In the genomic region with DNA sequence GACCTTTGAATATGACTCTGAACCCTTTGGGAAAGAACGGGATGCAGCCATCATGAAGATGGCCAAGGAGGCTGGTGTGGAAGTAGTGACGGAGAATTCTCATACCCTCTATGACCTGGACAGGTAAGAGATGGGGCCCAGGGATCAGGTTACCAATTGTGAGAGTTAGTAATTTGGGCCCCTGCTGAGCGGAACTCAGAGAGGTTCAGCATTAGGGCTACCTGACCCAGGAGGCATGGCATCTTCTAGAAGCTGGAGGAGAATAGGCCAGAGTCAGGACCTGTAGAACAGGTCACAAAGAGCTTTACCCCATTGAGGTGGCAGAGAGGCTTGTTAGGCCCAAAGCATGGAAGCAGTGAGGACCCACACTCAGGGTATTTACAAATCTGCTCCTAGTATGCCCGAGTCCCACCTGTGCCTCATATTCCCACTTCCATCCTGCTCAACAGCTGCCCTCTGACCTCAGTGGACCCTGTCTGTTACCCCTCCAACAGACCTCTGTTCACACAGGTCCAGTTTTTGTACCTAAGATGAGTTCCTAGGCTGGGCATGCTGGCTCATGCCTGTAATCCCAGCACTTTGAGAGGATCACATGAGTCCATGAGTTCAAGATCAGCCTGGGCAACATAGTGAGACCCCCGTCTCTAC, we compare ENCODE assay signal across 2 cellular contexts.
TF ChIP-seq lines count a peak whose summit lies in the region.

No MANE protein-coding gene starts in this region.

TF ChIP-seq in SK-N-SH, 30 proteins besides CTCF, POLR2A, EP300 and RAD21 (continued from another document):
- no peak for TF ChIP-seq POLR2AphosphoS5 (IDR thresholded peaks at IDR 0.05; ENCODE audit: low read depth, low read length)
- no peak for TF ChIP-seq FOSL2 (IDR thresholded peaks at IDR 0.05; ENCODE audit: borderline replicate concordance, low read depth)
- TF ChIP-seq, protein P1, sequence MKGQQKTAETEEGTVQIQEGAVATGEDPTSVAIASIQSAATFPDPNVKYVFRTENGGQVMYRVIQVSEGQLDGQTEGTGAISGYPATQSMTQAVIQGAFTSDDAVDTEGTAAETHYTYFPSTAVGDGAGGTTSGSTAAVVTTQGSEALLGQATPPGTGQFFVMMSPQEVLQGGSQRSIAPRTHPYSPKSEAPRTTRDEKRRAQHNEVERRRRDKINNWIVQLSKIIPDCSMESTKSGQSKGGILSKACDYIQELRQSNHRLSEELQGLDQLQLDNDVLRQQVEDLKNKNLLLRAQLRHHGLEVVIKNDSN (IDR thresholded peaks at IDR 0.05; ENCODE audit: borderline replicate concordance, low read depth): no peak
- no peak for TF ChIP-seq NFIC (IDR thresholded peaks at IDR 0.05; ENCODE audit: borderline replicate concordance)
- no peak for TF ChIP-seq SIN3A (IDR thresholded peaks at IDR 0.05; ENCODE audit: borderline replicate concordance, low read depth, low read length)
- TF ChIP-seq GATA2 (CRISPR knock-in tag; IDR thresholded peaks at IDR 0.05): no peak
- TF ChIP-seq, protein P2, sequence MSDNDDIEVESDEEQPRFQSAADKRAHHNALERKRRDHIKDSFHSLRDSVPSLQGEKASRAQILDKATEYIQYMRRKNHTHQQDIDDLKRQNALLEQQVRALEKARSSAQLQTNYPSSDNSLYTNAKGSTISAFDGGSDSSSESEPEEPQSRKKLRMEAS (IDR thresholded peaks at IDR 0.05; ENCODE audit: low read depth): no peak
- TF ChIP-seq CHD2 (IDR thresholded peaks at IDR 0.05; ENCODE audit: low read length, partially characterized antibody): no peak

TF ChIP-seq in SK-N-SH treated with all-trans-retinoic acid at 6 μM for 48 hours, 23 proteins besides CTCF, POLR2A, EP300 and RAD21 (continued from another document):
- TF ChIP-seq, protein P3, sequence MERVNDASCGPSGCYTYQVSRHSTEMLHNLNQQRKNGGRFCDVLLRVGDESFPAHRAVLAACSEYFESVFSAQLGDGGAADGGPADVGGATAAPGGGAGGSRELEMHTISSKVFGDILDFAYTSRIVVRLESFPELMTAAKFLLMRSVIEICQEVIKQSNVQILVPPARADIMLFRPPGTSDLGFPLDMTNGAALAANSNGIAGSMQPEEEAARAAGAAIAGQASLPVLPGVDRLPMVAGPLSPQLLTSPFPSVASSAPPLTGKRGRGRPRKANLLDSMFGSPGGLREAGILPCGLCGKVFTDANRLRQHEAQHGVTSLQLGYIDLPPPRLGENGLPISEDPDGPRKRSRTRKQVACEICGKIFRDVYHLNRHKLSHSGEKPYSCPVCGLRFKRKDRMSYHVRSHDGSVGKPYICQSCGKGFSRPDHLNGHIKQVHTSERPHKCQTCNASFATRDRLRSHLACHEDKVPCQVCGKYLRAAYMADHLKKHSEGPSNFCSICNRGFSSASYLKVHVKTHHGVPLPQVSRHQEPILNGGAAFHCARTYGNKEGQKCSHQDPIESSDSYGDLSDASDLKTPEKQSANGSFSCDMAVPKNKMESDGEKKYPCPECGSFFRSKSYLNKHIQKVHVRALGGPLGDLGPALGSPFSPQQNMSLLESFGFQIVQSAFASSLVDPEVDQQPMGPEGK (CRISPR knock-in tag; IDR thresholded peaks at IDR 0.05; ENCODE audit: borderline replicate concordance): no peak
- TF ChIP-seq CSDC2 (CRISPR knock-in tag; IDR thresholded peaks at IDR 0.05) (no peak), ZNF8 (CRISPR knock-in tag; IDR thresholded peaks at IDR 0.05) (no peak), ZC3H10 (CRISPR knock-in tag; IDR thresholded peaks at IDR 0.05) (no peak), ZFP30 (CRISPR knock-in tag; IDR thresholded peaks at IDR 0.05) (no peak), PPARA (CRISPR knock-in tag; IDR thresholded peaks at IDR 0.05; ENCODE audit: borderline replicate concordance) (no peak)
